ENCODE assay signal across 8 cellular contexts in genomic region chr3:119033393-119034255, GRCh38. TPM values are rescaled to one million over a fixed set of nuclear protein-coding genes. Genes with fewer than 3 reads are reported as not detected.
A peak's percentile ranks its signal among the peaks of the same experiment; 100 is the strongest.
DNase-seq lines count a peak whose midpoint lies in the region; ATAC-seq and TF ChIP-seq lines count a peak whose summit lies in the region.

No MANE protein-coding gene starts in this region.

- H3K36me3 Mint-ChIP-seq in naive thymus-derived CD4-positive, alpha-beta T cell = no peaks in the 10 kb centered on the region

- TF ChIP-seq CTCF in right atrium auricular region (IDR thresholded peaks at IDR 0.05) (no peak), coronary artery (IDR thresholded peaks at IDR 0.05) (no peak), upper lobe of right lung (IDR thresholded peaks at IDR 0.05) (no peak)

- no peaks in the 10 kb centered on the region for H3K27me3 ChIP-seq in right atrium auricular region
- H3K27me3 ChIP-seq in naive thymus-derived CD4-positive, alpha-beta T cell (ENCODE audit: control insufficient read depth in 2 of 2, insufficient read depth in 2 of 2, low read length in 2 of 2) = peaks cover 5 to 7% of the 10 kb centered on the region in 2 donors
- H3K27me3 ChIP-seq in upper lobe of right lung = peaks cover 47% of the 10 kb centered on the region

- peaks cover 31 to 64% (median 43%) of the 10 kb centered on the region in 5 donors for H3K27me3 Mint-ChIP-seq in naive thymus-derived CD4-positive, alpha-beta T cell

- H3K4me1 ChIP-seq in right atrium auricular region = peaks cover 0 to 3% of the 10 kb centered on the region in 2 donors
- no peaks in the 10 kb centered on the region for H3K4me1 ChIP-seq in naive thymus-derived CD4-positive, alpha-beta T cell (ENCODE audit: control insufficient read depth in 2 of 2, insufficient read depth in 2 of 2, low read length in 2 of 2)
- peaks cover 11% of the 10 kb centered on the region for H3K4me1 ChIP-seq in upper lobe of right lung

- no peak for ATAC-seq in left ventricle myocardium superior
- no peak for ATAC-seq in naive thymus-derived CD4-positive, alpha-beta T cell
- ATAC-seq in upper lobe of right lung = no peak
- no peak for ATAC-seq in GM21825 (IDR thresholded peaks at IDR 0.05; ENCODE audit: unreplicated experiment)

- H3K36me3 ChIP-seq in right atrium auricular region (no peaks in the 10 kb centered on the region), upper lobe of right lung (no peaks in the 10 kb centered on the region)
- H3K36me3 ChIP-seq in naive thymus-derived CD4-positive, alpha-beta T cell (ENCODE audit: control insufficient read depth in 2 of 3, insufficient read depth in 3 of 3, low read length in 3 of 3) = no peaks in the 10 kb centered on the region

- H3K9me3 Mint-ChIP-seq in naive thymus-derived CD4-positive, alpha-beta T cell = peaks cover 0 to 2% (median 0%) of the 10 kb centered on the region in 11 donors

- CTCF ChIA-PET in naive thymus-derived CD4-positive, alpha-beta T cell (lab: Charles Lee) = interaction anchor here (0.7 to 7.6 kb wide), 16 partner anchors 14 to 213 kb away, joined by 3 to 370 read pairs (median 5); partner anchors contain the start of gene B4GALT4

- H3K9me3 ChIP-seq in right atrium auricular region = no peaks in the 10 kb centered on the region
- no peaks in the 10 kb centered on the region for H3K9me3 ChIP-seq in naive thymus-derived CD4-positive, alpha-beta T cell (ENCODE audit: control insufficient read depth in 2 of 3, low read length in 3 of 3)
- no peaks in the 10 kb centered on the region for H3K9me3 ChIP-seq in upper lobe of right lung

- intact Hi-C loops in left ventricle myocardium superior (cut with micrococcal nuclease) = loop anchor here (5.0 kb wide), 1 partner anchor 146 kb away; no protein-coding TSS in a partner anchor
- intact Hi-C loops in naive thymus-derived CD4-positive, alpha-beta T cell (cut with micrococcal nuclease) = loop anchor here (1.0 to 5.0 kb wide), 10 partner anchors 25 to 648 kb away; no protein-coding TSS in a partner anchor
- intact Hi-C loops in upper lobe of right lung (cut with DNase I) = no loop called here

- POLR2A ChIA-PET in naive thymus-derived CD4-positive, alpha-beta T cell (lab: Charles Lee) = interaction anchor here (1.0 to 1.7 kb wide), 2 partner anchors 71 to 150 kb away, joined by 3 to 15 read pairs; no protein-coding TSS in a partner anchor

- H3K4me3 ChIP-seq in right atrium auricular region (peak overlapping the region; percentile 61 to 63), coronary artery (peak overlapping the region; percentile 87), upper lobe of right lung (peak overlapping the region; percentile 56)
- no peak overlapping the region for H3K4me3 ChIP-seq in naive thymus-derived CD4-positive, alpha-beta T cell (ENCODE audit: low read length)

- H3K4me3 Mint-ChIP-seq in naive thymus-derived CD4-positive, alpha-beta T cell = peak overlapping the region; percentile 83 to 93 (median 90)

- peak overlapping the region in 1 of 9 donors; percentile 58 for H3K27ac Mint-ChIP-seq in naive thymus-derived CD4-positive, alpha-beta T cell

- H3K27ac ChIP-seq in right atrium auricular region = peak overlapping the region in 1 of 2 donors; percentile 55
- no peak overlapping the region for H3K27ac ChIP-seq in coronary artery
- no peak overlapping the region for H3K27ac ChIP-seq in naive thymus-derived CD4-positive, alpha-beta T cell (ENCODE audit: low read depth, low read length)
- no peak overlapping the region for H3K27ac ChIP-seq in upper lobe of right lung

- DNase-seq in right atrium auricular region (ENCODE audit: low spot score) (no peak), left ventricle myocardium superior (no peak), coronary artery (ENCODE audit: low spot score) (no peak), upper lobe of right lung (no peak), activated gamma-delta T cell (lab: John Stamatoyannopoulos, UW) (no peak), GM03348 (ENCODE audit: low spot score) (no peak)
- no peak for DNase-seq in naive thymus-derived CD4-positive, alpha-beta T cell

- H3K4me1 Mint-ChIP-seq in naive thymus-derived CD4-positive, alpha-beta T cell = peaks cover 0 to 17% (median 10%) of the 10 kb centered on the region in 7 donors

RNA-seq across cellular contexts. Expression of gene IGSF11, which starts 1.0 kb away (rescaled TPM):
- total RNA-seq in right atrium auricular region (1 to 10 TPM; 1.6 to 6.5 TPM), left ventricle myocardium superior (1.6 TPM), upper lobe of right lung (0.46 TPM)
- total RNA-seq in naive thymus-derived CD4-positive, alpha-beta T cell = under 1 TPM in 4 of 5 experiments, not detected in 1; 0.15 to 0.85 (median 0.49) TPM
- under 1 TPM; 0.19 to 0.44 TPM for polyA plus RNA-seq in naive thymus-derived CD4-positive, alpha-beta T cell
